ENCODE assay signal across 8 cellular contexts in the genomic region with DNA sequence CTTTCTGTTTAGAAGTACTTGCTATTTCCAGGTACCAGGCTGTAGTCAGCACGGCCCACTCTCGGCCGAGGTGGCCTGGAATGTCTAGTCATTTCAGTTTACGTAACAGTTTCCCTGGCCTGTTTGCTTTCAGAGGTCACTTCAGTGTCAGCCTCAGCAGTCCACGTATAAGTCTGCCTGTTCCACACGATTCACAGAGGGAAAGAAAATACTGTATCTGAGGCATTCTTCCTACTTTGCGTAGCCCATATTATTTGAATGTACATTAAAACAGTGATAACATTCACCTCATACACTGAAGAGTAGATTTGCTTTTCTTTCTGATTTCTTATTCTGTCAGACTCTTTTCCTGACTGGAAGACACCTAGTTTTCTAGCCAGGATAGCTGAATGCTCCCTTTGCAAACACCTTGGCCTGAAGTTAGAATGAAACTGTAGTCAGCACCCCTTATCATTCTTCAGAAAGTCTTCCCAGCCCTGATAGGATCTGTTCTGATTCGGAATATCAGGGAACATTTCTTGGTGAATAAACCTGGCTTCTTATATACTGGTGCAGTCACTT.
A peak's percentile ranks its signal among the peaks of the same experiment; 100 is the strongest.
DNase-seq lines count a peak whose midpoint lies in the region; ATAC-seq and TF ChIP-seq lines count a peak whose summit lies in the region.

No MANE protein-coding gene starts in this region.

- peaks cover 77% of the 10 kb centered on the region for H3K4me1 ChIP-seq in SJCRH30
- H3K4me1 ChIP-seq in gastroesophageal sphincter = peaks cover 26 to 64% (median 27%) of the 10 kb centered on the region in 3 donors
- peaks cover 81% of the 10 kb centered on the region for H3K4me1 ChIP-seq in psoas muscle

- no peaks in the 10 kb centered on the region for H3K9me3 ChIP-seq in SJCRH30 (replicated peaks)
- H3K9me3 ChIP-seq in gastroesophageal sphincter = no peaks in the 10 kb centered on the region
- no peaks in the 10 kb centered on the region for H3K9me3 ChIP-seq in psoas muscle

- H3K27me3 ChIP-seq in SJCRH30 (no peaks in the 10 kb centered on the region), gastroesophageal sphincter (no peaks in the 10 kb centered on the region), psoas muscle (ENCODE audit: insufficient read depth in 3 of 3, low read length in 2 of 3) (no peaks in the 10 kb centered on the region)

- ATAC-seq in gastroesophageal sphincter = peak; percentile 91
- peak; percentile 73 to 79 (median 75) for ATAC-seq in psoas muscle
- no peak for ATAC-seq in HG02885 (IDR thresholded peaks at IDR 0.05; ENCODE audit: poor library complexity, unreplicated experiment)
- no peak for ATAC-seq in GM18873 (IDR thresholded peaks at IDR 0.05; ENCODE audit: low FRiP score, unreplicated experiment)

- TF ChIP-seq CTCF in gastroesophageal sphincter (IDR thresholded peaks at IDR 0.05) = no peak
- TF ChIP-seq CTCF in psoas muscle (IDR thresholded peaks at IDR 0.05) = no peak

- TF ChIP-seq EP300 in gastroesophageal sphincter (IDR thresholded peaks at IDR 0.05) = no peak

- H3K36me3 ChIP-seq in SJCRH30 (no peaks in the 10 kb centered on the region), gastroesophageal sphincter (no peaks in the 10 kb centered on the region), psoas muscle (ENCODE audit: insufficient read depth in 1 of 2, low read depth in 1 of 2) (no peaks in the 10 kb centered on the region)

- H3K4me3 ChIP-seq in SJCRH30 (peak overlapping the region; percentile 1; the same call in 1 of the 2 replicates), gastroesophageal sphincter (peak overlapping the region in 1 of 2 donors; percentile 5), psoas muscle (peak overlapping the region; percentile 32)

- WGBS in gastroesophageal sphincter (ENCODE audit: low coverage in 1 of 2), 2 donors = 9 to 29% methylated on average over 5 to 8 of the region's 8 CpGs
- WGBS in psoas muscle, 3 donors = 6 to 14% (median 7%) methylated on average over 8 of the region's 8 CpGs

- in situ Hi-C loops in G401 (cut with HindIII; ENCODE audit: low sequenced_read_pairs) = no loop called here

- DNase-seq in G401 (ENCODE audit: low spot score) (peak; percentile 90), SJCRH30 (peak; percentile 64 to 70), psoas muscle (peak; percentile 56 to 70), NCI-H1694 (lab: John Stamatoyannopoulos, UW) (no peak), epidermal melanocyte (ENCODE audit: insufficient read length, low spot score) (no peak)

- TF ChIP-seq POLR2A in gastroesophageal sphincter (IDR thresholded peaks at IDR 0.05) = no peak

- peak overlapping the region; percentile 96 for H3K27ac ChIP-seq in SJCRH30
- peak overlapping the region; percentile 84 to 99 (median 87) for H3K27ac ChIP-seq in gastroesophageal sphincter
- H3K27ac ChIP-seq in psoas muscle = peak overlapping the region; percentile 93

- intact Hi-C loops in psoas muscle (cut with DNase I) = loop anchor here in 1 of 2 donors (5.0 kb wide), 2 partner anchors 45 to 140 kb away; no protein-coding TSS in a partner anchor

Comparison
In these comparisons a context has a peak if more than half of its experiments do, and no peak if none do; other contexts are left out.
1. DNase-seq: peak in G401 (single experiment), SJCRH30 (2 of 2) and psoas muscle (2 of 2); none in NCI-H1694 (single experiment) and epidermal melanocyte (single experiment).
2. ATAC-seq: peak in gastroesophageal sphincter (single experiment) and psoas muscle (4 of 4); none in HG02885 (single experiment) and GM18873 (single experiment).
3. Peak in every context shown above with its lines, with median percentiles within 50 percentile points of each other: H3K27ac ChIP-seq.